In the genomic region with DNA sequence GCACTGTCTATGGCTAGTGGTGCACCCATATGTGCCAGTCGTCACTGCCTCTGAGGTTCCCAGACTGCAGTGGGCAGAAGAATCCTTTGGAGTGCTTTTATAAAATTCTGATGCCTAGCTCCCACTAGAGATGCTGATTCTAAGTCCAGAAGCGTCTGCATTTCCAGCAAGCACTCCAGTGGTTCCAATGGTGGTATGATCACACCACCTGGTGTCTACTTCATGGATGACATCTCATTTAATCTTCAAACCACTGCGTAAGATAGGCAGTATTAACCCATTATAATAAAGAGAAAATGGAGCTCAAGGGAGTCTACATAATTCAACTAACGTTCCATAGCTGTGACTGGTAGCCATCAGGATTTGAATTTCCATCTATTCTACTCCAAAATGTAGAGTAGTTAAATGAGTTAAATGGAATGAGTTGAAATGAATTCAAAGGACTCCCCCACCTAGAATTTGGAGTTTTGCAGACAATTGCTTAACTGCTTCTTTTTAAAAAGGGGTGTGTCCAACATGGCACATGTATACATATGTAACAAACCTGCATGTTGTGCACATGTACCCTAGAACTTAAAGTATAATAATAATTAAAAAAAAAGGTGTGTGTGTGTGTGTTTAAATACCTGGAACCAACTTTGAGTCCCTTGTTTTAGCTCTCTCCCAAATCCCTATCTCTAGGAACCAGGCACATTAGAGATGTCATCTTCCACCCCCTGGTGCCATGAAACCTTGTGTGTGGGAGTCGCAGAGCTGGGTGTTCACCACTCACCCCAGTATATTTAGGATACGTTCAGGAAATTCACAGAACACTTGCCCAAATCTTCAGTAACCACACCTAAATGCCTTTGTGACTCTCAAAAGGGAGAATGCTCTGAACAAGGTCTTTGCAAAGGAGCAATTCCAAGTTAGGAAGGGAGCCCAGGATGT, we compare ENCODE assay signal across 9 cellular contexts. TPM values are rescaled to one million over a fixed set of nuclear protein-coding genes. Genes with fewer than 3 reads are reported as not detected.
A peak's percentile ranks its signal among the peaks of the same experiment; 100 is the strongest.
DNase-seq lines count a peak whose midpoint lies in the region; ATAC-seq and TF ChIP-seq lines count a peak whose summit lies in the region.
"Had no signal": no experiment of that assay in that cellular context is flagged by ENCODE, and none has a peak within 500 bp of the region (broad histone marks: within the 10 kb centered on the region; RNA-seq: fewer than 3 reads in every experiment).

No MANE protein-coding gene starts in this region.

- H3K79me2 ChIP-seq in Loucy (ENCODE audit: insufficient read depth, low read length): no peaks in the 10 kb centered on the region

- H3K9ac ChIP-seq in Loucy (ENCODE audit: low read depth, low read length, poor library complexity, severe bottlenecking): no peak overlapping the region

- H3K4me2 ChIP-seq in Loucy (ENCODE audit: low read depth, low read length, poor library complexity, severe bottlenecking): no peak overlapping the region

- H3K36me3 Mint-ChIP-seq in stimulated activated naive B cell treated with anti-CD40 and anti-IgM and Interleukin-4, amounts not matched to agents 10 μg/mL and 1 μg/mL and 100 μg/mL, for 72 hours: no peaks in the 10 kb centered on the region

- DNase-seq in A673 (ENCODE audit: low spot score) (peak; percentile 84), EH (ENCODE audit: low read depth) (peak; percentile 79), left cardiac atrium (no peak)
- no peak for DNase-seq in stimulated activated naive B cell treated with anti-CD40 and anti-IgM and Interleukin-4, amounts not matched to agents 10 μg/mL and 1 μg/mL and 100 μg/mL, for 72 hours
- DNase-seq in activated CD4-positive, CD25-positive, alpha-beta regulatory T cell treated with anti-CD3 and anti-CD28 coated beads, Interleukin-2, amount 50 U/mL, for 72 hours: no peak

- no peaks in the 10 kb centered on the region for H4K20me1 ChIP-seq in Loucy (ENCODE audit: insufficient read depth, low read length, poor library complexity, severe bottlenecking)

- peaks cover 5 to 8% of the 10 kb centered on the region in 2 donors for H3K4me1 Mint-ChIP-seq in stimulated activated naive B cell treated with anti-CD40 and anti-IgM and Interleukin-4, amounts not matched to agents 10 μg/mL and 1 μg/mL and 100 μg/mL, for 72 hours

- no peaks in the 10 kb centered on the region for H3K9me2 ChIP-seq in Loucy (replicated peaks; ENCODE audit: low read depth, low read length)

- H3K4me3 ChIP-seq in A673 (ENCODE audit: low read depth, low read length, poor library complexity, severe bottlenecking) (no peak overlapping the region), Loucy (ENCODE audit: low read length, poor library complexity, severe bottlenecking) (no peak overlapping the region), WI38 (ENCODE audit: low read depth, low read length) (no peak overlapping the region)

- H3F3A ChIP-seq in Loucy (ENCODE audit: low read depth): no peaks in the 10 kb centered on the region

- no peaks in the 10 kb centered on the region for H3K27me3 ChIP-seq in A673 (replicated peaks; ENCODE audit: insufficient read depth, low read depth, low read length, poor library complexity)
- no peaks in the 10 kb centered on the region for H3K27me3 ChIP-seq in Loucy (ENCODE audit: insufficient read depth, low read length, poor library complexity, severe bottlenecking)

- peak; percentile 78 to 91 for ATAC-seq in left cardiac atrium
- peak; percentile 66 for ATAC-seq in stimulated activated naive B cell treated with anti-CD40 and anti-IgM and Interleukin-4, amounts not matched to agents 10 μg/mL and 1 μg/mL and 100 μg/mL, for 72 hours (replicated peaks)
- ATAC-seq in HG03442 (IDR thresholded peaks at IDR 0.05; ENCODE audit: unreplicated experiment): no peak

- H2AFZ ChIP-seq in Loucy (ENCODE audit: low read length): peak overlapping the region; percentile 16; the same call in 1 of the 2 replicates

- H3K27ac Mint-ChIP-seq in stimulated activated naive B cell treated with anti-CD40 and anti-IgM and Interleukin-4, amounts not matched to agents 10 μg/mL and 1 μg/mL and 100 μg/mL, for 72 hours: no peak overlapping the region

- no TSS peak for BruUV-seq in A673 (replicated peaks; lab: Mats Ljungman, UMichigan)

- peak; percentile 66 for TF ChIP-seq CTCF in A673 (conservative IDR thresholded peaks at IDR 0.05; ENCODE audit: low read depth, low read length)
- TF ChIP-seq CTCF in Loucy (conservative IDR thresholded peaks at IDR 0.05; ENCODE audit: low read length): peak; percentile 84
- TF ChIP-seq CTCF in WI38 (IDR thresholded peaks at IDR 0.05; ENCODE audit: low read depth, low read length): peak; percentile 28

- H3K4me1 ChIP-seq in A673 (ENCODE audit: insufficient read depth, low read length, poor library complexity, severe bottlenecking): no peaks in the 10 kb centered on the region
- H3K4me1 ChIP-seq in Loucy (ENCODE audit: insufficient read depth, low read length, poor library complexity, severe bottlenecking): peaks cover 11% of the 10 kb centered on the region

- intact Hi-C loops in A673 (cut with micrococcal nuclease; ENCODE audit: unreplicated experiment): loop anchor here (1.0 to 5.0 kb wide), 4 partner anchors 81 to 206 kb away; no protein-coding TSS in a partner anchor
- intact Hi-C loops in left cardiac atrium (cut with DNase I): loop anchor here (2.0 to 5.0 kb wide), 2 partner anchors 81 kb away; no protein-coding TSS in a partner anchor

- H3K9me3 ChIP-seq in A673 (ENCODE audit: low read depth, low read length, poor library complexity, severe bottlenecking) (no peaks in the 10 kb centered on the region), Loucy (ENCODE audit: insufficient read depth, low read depth, low read length) (no peaks in the 10 kb centered on the region)

- H3K9me3 Mint-ChIP-seq in stimulated activated naive B cell treated with anti-CD40 and anti-IgM and Interleukin-4, amounts not matched to agents 10 μg/mL and 1 μg/mL and 100 μg/mL, for 72 hours: peaks cover 3 to 4% of the 10 kb centered on the region in 2 donors

- H3K27me3 Mint-ChIP-seq in stimulated activated naive B cell treated with anti-CD40 and anti-IgM and Interleukin-4, amounts not matched to agents 10 μg/mL and 1 μg/mL and 100 μg/mL, for 72 hours: peaks cover 18 to 21% of the 10 kb centered on the region in 2 donors

- no peak overlapping the region for H3K27ac ChIP-seq in A673 (ENCODE audit: low read depth, low read length, poor library complexity, severe bottlenecking)
- H3K27ac ChIP-seq: epithelial cell of prostate had no signal

- H3K36me3 ChIP-seq in A673 (ENCODE audit: insufficient read depth, low read length, poor library complexity, severe bottlenecking): no peaks in the 10 kb centered on the region
- H3K36me3 ChIP-seq in Loucy (ENCODE audit: insufficient read depth, low read length): no peaks in the 10 kb centered on the region

- CTCF ChIA-PET in A673 (lab: Charles Lee): interaction anchor here (0.5 to 1.9 kb wide), 19 partner anchors 8 to 1781 kb away, joined by 3 to 31 read pairs (median 5); no protein-coding TSS in a partner anchor

- no peak overlapping the region for H3K4me3 Mint-ChIP-seq in stimulated activated naive B cell treated with anti-CD40 and anti-IgM and Interleukin-4, amounts not matched to agents 10 μg/mL and 1 μg/mL and 100 μg/mL, for 72 hours

- POLR2A ChIA-PET in A673 (lab: Charles Lee; ENCODE audit: low non-redundant PET): no interaction called here

RNA-seq across cellular contexts. Expression of gene LAMA3, which starts 14.1 kb away (rescaled TPM):
- total RNA-seq in A673 (2021) (2.6 and 2.7 TPM in 2 replicates), left cardiac atrium (1 to 10 TPM; 5.6 to 6.7 TPM)

RNA-seq across cellular contexts. Expression of gene ANKRD29, which starts 40.6 kb away (rescaled TPM):
- total RNA-seq in A673 (2021) (2.6 and 2.8 TPM in 2 replicates), left cardiac atrium (1 to 10 TPM; 4.7 to 8.5 TPM)

Comparison
In these comparisons a context has a peak if more than half of its experiments do, and no peak if none do; other contexts are left out.
1. DNase-seq: peak in A673 (single experiment) and EH (single experiment); none in left cardiac atrium (single experiment), stimulated activated naive B cell treated with anti-CD40 and anti-IgM and Interleukin-4, amounts not matched to agents 10 μg/mL and 1 μg/mL and 100 μg/mL, for 72 hours (single experiment) and activated CD4-positive, CD25-positive, alpha-beta regulatory T cell treated with anti-CD3 and anti-CD28 coated beads, Interleukin-2, amount 50 U/mL, for 72 hours (single experiment).
2. CTCF ChIP-seq: peak in every context shown above with its lines; median percentile 84 in Loucy; 66 in A673; 28 in WI38.